In the genomic region with DNA sequence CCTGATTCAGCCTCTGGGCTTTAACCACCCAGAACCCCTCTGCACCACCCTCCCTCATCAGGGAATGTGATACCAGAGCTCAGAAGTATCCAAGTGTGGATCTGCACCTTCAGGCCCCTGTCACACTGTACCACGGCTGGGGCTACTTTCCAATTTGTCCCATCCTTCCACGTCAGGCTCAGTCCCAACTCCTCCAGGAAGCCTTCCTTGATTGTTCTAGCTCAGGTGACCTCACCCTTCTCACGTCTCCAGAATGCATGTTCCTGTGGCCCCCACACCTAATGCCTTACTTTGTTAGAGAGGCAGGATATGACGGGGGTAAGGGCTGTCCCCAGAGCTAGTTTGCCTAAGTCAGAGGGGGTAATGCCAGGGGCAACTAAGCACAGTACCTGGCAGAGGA, we compare ENCODE assay signal across 1 cellular context.
TF ChIP-seq lines count a peak whose summit lies in the region.

No MANE protein-coding gene starts in this region.

TF ChIP-seq in IMR-90, 13 proteins besides CTCF, POLR2A, EP300 and RAD21 (continued from another document):
- TF ChIP-seq USF2 (IDR thresholded peaks at IDR 0.05; ENCODE audit: low read depth, low read length), result no peak
- no peak for TF ChIP-seq BHLHE40 (IDR thresholded peaks at IDR 0.05; ENCODE audit: low read depth, low read length)
- TF ChIP-seq FOS (IDR thresholded peaks at IDR 0.05; ENCODE audit: low read depth, low read length), result no peak
- TF ChIP-seq MAZ (IDR thresholded peaks at IDR 0.05; ENCODE audit: borderline replicate concordance, low read depth, low read length), result no peak
- TF ChIP-seq SMC3 (IDR thresholded peaks at IDR 0.05; ENCODE audit: low read depth, low read length), result no peak
